12 cellular contexts compared by ENCODE assay signal in the genomic region with DNA sequence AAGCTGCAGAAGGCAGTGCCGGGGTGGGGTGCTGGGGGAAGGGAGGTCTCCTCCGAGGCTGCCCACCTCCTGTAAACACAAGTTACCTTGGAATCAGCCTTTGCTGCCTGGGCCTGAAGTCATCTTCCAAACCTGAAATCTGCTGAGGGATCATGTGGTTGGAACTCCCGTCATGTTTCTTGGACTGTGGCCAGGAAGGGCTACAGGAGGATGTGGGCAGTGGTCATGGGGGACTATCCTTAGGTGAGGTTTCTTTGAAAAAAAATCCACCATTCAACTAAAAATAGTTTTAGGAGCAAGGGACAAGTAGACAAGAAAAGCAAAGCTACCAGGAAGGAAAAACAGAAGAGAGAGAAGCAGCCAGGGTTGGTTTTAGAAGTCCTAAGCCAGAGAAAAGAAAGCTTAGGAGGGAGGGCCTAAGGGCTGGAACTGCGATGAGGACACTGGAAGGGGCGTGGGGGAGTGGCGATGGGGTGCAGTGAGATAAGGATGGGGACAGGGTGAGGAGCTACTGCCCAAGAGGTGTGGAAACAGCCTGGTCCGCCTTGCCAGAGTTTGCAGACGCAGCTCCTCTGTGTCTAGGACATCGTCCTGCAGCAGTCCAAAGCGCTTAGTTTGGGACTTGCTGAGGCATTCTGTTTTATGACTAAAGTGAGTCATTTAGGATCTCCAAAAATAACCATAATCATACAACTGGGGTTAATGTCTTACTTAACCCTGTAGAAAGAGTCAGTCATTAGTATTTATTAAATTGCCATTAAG.
DNase-seq lines count a peak whose midpoint lies in the region; ATAC-seq and TF ChIP-seq lines count a peak whose summit lies in the region.
"Had no signal": no experiment of that assay in that cellular context is flagged by ENCODE, and none has a peak within 500 bp of the region (broad histone marks: within the 10 kb centered on the region; RNA-seq: fewer than 3 reads in every experiment).

No MANE protein-coding gene starts in this region.

- CTCF ChIA-PET in naive thymus-derived CD4-positive, alpha-beta T cell (lab: Charles Lee) = no interaction called here

- H3K27ac ChIP-seq in naive thymus-derived CD4-positive, alpha-beta T cell (ENCODE audit: low read depth, low read length) = no peak overlapping the region
- H3K27ac ChIP-seq: PC-9 had no signal

- H3K4me1 Mint-ChIP-seq in naive thymus-derived CD4-positive, alpha-beta T cell = peaks cover 6 to 27% (median 15%) of the 10 kb centered on the region in 7 donors

- ATAC-seq in GM19372 (IDR thresholded peaks at IDR 0.05; ENCODE audit: low read depth, unreplicated experiment) (peak; percentile 45), GM18520 (IDR thresholded peaks at IDR 0.05; ENCODE audit: unreplicated experiment) (no peak)
- ATAC-seq in naive thymus-derived CD4-positive, alpha-beta T cell = no peak
- ATAC-seq: activated CD8-positive, alpha-beta T cell treated with anti-CD3 and anti-CD28 coated beads for 36 hours had no signal

- H3K9me3 Mint-ChIP-seq in naive thymus-derived CD4-positive, alpha-beta T cell = peaks cover 0 to 2% (median 0%) of the 10 kb centered on the region in 11 donors
- H3K9me3 Mint-ChIP-seq: activated CD8-positive, alpha-beta T cell treated with anti-CD3 and anti-CD28 coated beads for 36 hours had no signal

- intact Hi-C loops in naive thymus-derived CD4-positive, alpha-beta T cell (cut with micrococcal nuclease) = no loop called here

- no peaks in the 10 kb centered on the region for H3K36me3 ChIP-seq in naive thymus-derived CD4-positive, alpha-beta T cell (ENCODE audit: control insufficient read depth in 2 of 3, insufficient read depth in 3 of 3, low read length in 3 of 3)

- no peaks in the 10 kb centered on the region for H3K9me3 ChIP-seq in naive thymus-derived CD4-positive, alpha-beta T cell (ENCODE audit: control insufficient read depth in 2 of 3, low read length in 3 of 3)

- no peak overlapping the region for H3K4me3 ChIP-seq in fibroblast of villous mesenchyme (ENCODE audit: low read depth, low read length)
- H3K4me3 ChIP-seq in naive thymus-derived CD4-positive, alpha-beta T cell (ENCODE audit: low read length) = no peak overlapping the region
- H3K4me3 ChIP-seq: PC-9 had no signal

- no peak overlapping the region for H3K4me3 Mint-ChIP-seq in naive thymus-derived CD4-positive, alpha-beta T cell
- H3K4me3 Mint-ChIP-seq: activated CD8-positive, alpha-beta T cell treated with anti-CD3 and anti-CD28 coated beads for 36 hours had no signal

- peaks cover 40 to 66% (median 50%) of the 10 kb centered on the region in 5 donors for H3K27me3 Mint-ChIP-seq in naive thymus-derived CD4-positive, alpha-beta T cell

- H3K36me3 Mint-ChIP-seq in naive thymus-derived CD4-positive, alpha-beta T cell = no peaks in the 10 kb centered on the region

- POLR2A ChIA-PET in naive thymus-derived CD4-positive, alpha-beta T cell (lab: Charles Lee) = no interaction called here

- DNase-seq in AG08395 (ENCODE audit: low spot score) (peak; percentile 65), Kasumi-1 (lab: John Stamatoyannopoulos, UW) (peak; percentile 41 to 44), fibroblast of villous mesenchyme (ENCODE audit: low read depth) (peak; percentile 89), T-helper 9 cell (no peak)
- DNase-seq in stimulated activated CD4-positive, alpha-beta T cell treated with anti-CD3 and anti-CD28 coated beads, Interleukin-4, amount 100 ng/mL, for 1 hour = no peak
- no peak for DNase-seq in naive thymus-derived CD4-positive, alpha-beta T cell
- DNase-seq: activated CD8-positive, alpha-beta T cell treated with anti-CD3 and anti-CD28 coated beads for 36 hours; C1 segment of cervical spinal cord; caudate nucleus; PC-9 had no signal

- no peaks in the 10 kb centered on the region for H3K27me3 ChIP-seq in naive thymus-derived CD4-positive, alpha-beta T cell (ENCODE audit: control insufficient read depth in 2 of 2, insufficient read depth in 2 of 2, low read length in 2 of 2)

- TF ChIP-seq CTCF in fibroblast of villous mesenchyme (IDR thresholded peaks at IDR 0.05; ENCODE audit: insufficient read depth, low read depth, low read length) = no peak

- no peak overlapping the region for H3K27ac Mint-ChIP-seq in naive thymus-derived CD4-positive, alpha-beta T cell
- H3K27ac Mint-ChIP-seq: activated CD8-positive, alpha-beta T cell treated with anti-CD3 and anti-CD28 coated beads for 36 hours had no signal

- H3K4me1 ChIP-seq in naive thymus-derived CD4-positive, alpha-beta T cell (ENCODE audit: control insufficient read depth in 2 of 2, insufficient read depth in 2 of 2, low read length in 2 of 2) = no peaks in the 10 kb centered on the region

Comparison
In these comparisons a context has a peak if more than half of its experiments do, and no peak if none do; other contexts are left out.
1. DNase-seq: peak in AG08395 (single experiment), Kasumi-1 (2 of 2) and fibroblast of villous mesenchyme (single experiment); none in stimulated activated CD4-positive, alpha-beta T cell treated with anti-CD3 and anti-CD28 coated beads, Interleukin-4, amount 100 ng/mL, for 1 hour (single experiment), T-helper 9 cell (single experiment) and naive thymus-derived CD4-positive, alpha-beta T cell (0 of 9).